Comparison of ENCODE assay signal across 8 cellular contexts in the genomic region with DNA sequence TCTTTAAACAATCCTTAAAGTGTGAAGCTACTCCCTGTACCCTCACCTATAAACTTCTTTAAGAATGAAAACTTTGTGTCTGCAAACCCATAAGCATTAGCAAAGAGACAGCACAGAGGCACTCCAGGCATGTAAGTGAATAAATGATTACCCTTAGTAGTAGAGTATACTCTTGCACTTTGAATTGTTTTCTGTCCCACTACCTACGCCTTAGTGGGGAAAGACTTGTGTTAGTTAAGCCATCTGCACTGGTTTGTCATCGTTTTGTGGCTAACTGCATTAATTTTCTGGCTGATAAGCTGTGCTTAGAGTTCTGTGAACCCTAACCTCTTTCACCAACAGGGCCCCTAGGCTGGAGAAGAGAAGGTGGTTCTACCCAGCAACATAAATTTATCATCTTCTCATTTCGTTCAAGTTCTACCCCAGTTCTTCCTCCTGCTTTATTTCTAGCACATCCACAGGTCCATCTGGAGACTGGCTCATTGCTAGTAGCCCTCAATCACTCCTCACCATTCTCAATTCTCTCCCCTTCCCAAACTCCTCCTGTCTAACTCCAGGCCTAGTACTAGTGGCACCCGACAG. TPM values are rescaled to one million over a fixed set of nuclear protein-coding genes. Genes with fewer than 3 reads are reported as not detected.
DNase-seq lines count a peak whose midpoint lies in the region; ATAC-seq and TF ChIP-seq lines count a peak whose summit lies in the region.

No MANE protein-coding gene starts in this region.

- H2AFZ ChIP-seq in Karpas-422 (ENCODE audit: low read length): peak overlapping the region; percentile 83

- no peak for ATAC-seq in naive thymus-derived CD8-positive, alpha-beta T cell
- ATAC-seq in HG02678 (IDR thresholded peaks at IDR 0.05; ENCODE audit: unreplicated experiment) (no peak), left lobe of liver (no peak), GM19328 (IDR thresholded peaks at IDR 0.05; ENCODE audit: unreplicated experiment) (no peak)

- peaks cover 28% of the 10 kb centered on the region for H3K79me2 ChIP-seq in Karpas-422 (ENCODE audit: low read length)

- no peaks in the 10 kb centered on the region for H4K20me1 ChIP-seq in Karpas-422 (ENCODE audit: insufficient read depth, low read depth, low read length)

- no peaks in the 10 kb centered on the region for H3K9me2 ChIP-seq in Karpas-422 (replicated peaks; ENCODE audit: insufficient read depth, low read length)

- peak overlapping the region; percentile 94 for H3K4me3 Mint-ChIP-seq in dendritic cell treated with granulocyte-macrophage colony-stimulating factor and Interleukin-4, amounts not matched to agents 40 ng/mL and 50 ng/mL, for 4 days
- peak overlapping the region; percentile 93 to 99 (median 97) for H3K4me3 Mint-ChIP-seq in naive thymus-derived CD8-positive, alpha-beta T cell

- H3K27ac Mint-ChIP-seq in dendritic cell treated with granulocyte-macrophage colony-stimulating factor and Interleukin-4, amounts not matched to agents 40 ng/mL and 50 ng/mL, for 4 days: peak overlapping the region; percentile 91
- peak overlapping the region; percentile 90 to 98 (median 95) for H3K27ac Mint-ChIP-seq in naive thymus-derived CD8-positive, alpha-beta T cell

- peak overlapping the region; percentile 88 for H3K9ac ChIP-seq in Karpas-422 (ENCODE audit: low read length)

- TF ChIP-seq CTCF in AG10803 (conservative IDR thresholded peaks at IDR 0.05; ENCODE audit: low read length): no peak

- POLR2A ChIA-PET in naive thymus-derived CD8-positive, alpha-beta T cell (lab: Charles Lee): interaction anchor here (0.7 to 1.9 kb wide), 3 partner anchors 24 to 78 kb away, joined by 3 to 4 read pairs (median 3); a partner anchor contains a TSS

- no peaks in the 10 kb centered on the region for H3K9me3 Mint-ChIP-seq in dendritic cell treated with granulocyte-macrophage colony-stimulating factor and Interleukin-4, amounts not matched to agents 40 ng/mL and 50 ng/mL, for 4 days
- H3K9me3 Mint-ChIP-seq in naive thymus-derived CD8-positive, alpha-beta T cell: no peaks in the 10 kb centered on the region

- peaks cover 27% of the 10 kb centered on the region for H3K4me1 Mint-ChIP-seq in dendritic cell treated with granulocyte-macrophage colony-stimulating factor and Interleukin-4, amounts not matched to agents 40 ng/mL and 50 ng/mL, for 4 days (ENCODE audit: low read depth)
- peaks cover 21 to 43% (median 34%) of the 10 kb centered on the region in 4 donors for H3K4me1 Mint-ChIP-seq in naive thymus-derived CD8-positive, alpha-beta T cell

- DNase-seq in AG10803 (ENCODE audit: low read depth) (no peak), Karpas-422 (peak; percentile 56), left lobe of liver (ENCODE audit: low spot score) (no peak)
- DNase-seq in naive thymus-derived CD8-positive, alpha-beta T cell: no peak
- no peak for DNase-seq in stimulated activated CD4-positive, alpha-beta T cell treated with anti-CD3 and anti-CD28 coated beads, Interleukin-4, amount 100 ng/mL, for 1 hour

- H3K4me2 ChIP-seq in Karpas-422 (ENCODE audit: low read depth, low read length, poor library complexity, severe bottlenecking): peak overlapping the region; percentile 84

- H3K9me3 ChIP-seq in Karpas-422 (ENCODE audit: low read length): no peaks in the 10 kb centered on the region

- intact Hi-C loops in dendritic cell treated with granulocyte-macrophage colony-stimulating factor and Interleukin-4, amounts not matched to agents 40 ng/mL and 50 ng/mL, for 4 days (cut with micrococcal nuclease): no loop called here

- peak overlapping the region; percentile 88 for H3K4me3 ChIP-seq in AG10803 (ENCODE audit: low read length)
- H3K4me3 ChIP-seq in Karpas-422 (ENCODE audit: low read length): peak overlapping the region; percentile 95

- H3K27ac ChIP-seq in Karpas-422 (ENCODE audit: low read length): no peak overlapping the region

- peaks cover 17% of the 10 kb centered on the region for H3K4me1 ChIP-seq in Karpas-422 (ENCODE audit: low read length)

- H3K36me3 ChIP-seq in Karpas-422 (ENCODE audit: insufficient read depth, low read length): peaks cover 11% of the 10 kb centered on the region; the same call in 1 of the 2 replicates

- H3K36me3 Mint-ChIP-seq in dendritic cell treated with granulocyte-macrophage colony-stimulating factor and Interleukin-4, amounts not matched to agents 40 ng/mL and 50 ng/mL, for 4 days (ENCODE audit: low read depth): peaks cover 41% of the 10 kb centered on the region
- H3K36me3 Mint-ChIP-seq in naive thymus-derived CD8-positive, alpha-beta T cell: peaks cover 0 to 27% (median 11%) of the 10 kb centered on the region in 3 donors

- H3K27me3 Mint-ChIP-seq in dendritic cell treated with granulocyte-macrophage colony-stimulating factor and Interleukin-4, amounts not matched to agents 40 ng/mL and 50 ng/mL, for 4 days: no peaks in the 10 kb centered on the region
- no peaks in the 10 kb centered on the region for H3K27me3 Mint-ChIP-seq in naive thymus-derived CD8-positive, alpha-beta T cell

- H3K27me3 ChIP-seq in Karpas-422 (ENCODE audit: low read length): no peaks in the 10 kb centered on the region

RNA-seq across cellular contexts. Expression of a gene that starts 0.7 kb away (rescaled TPM):
- 6.3 and 23.5 TPM in 2 replicates for total RNA-seq in Karpas-422 (2014; rRNA removed; shearing (Covaris generic); ENCODE audit: low replicate concordance)
- 1 to 10 TPM; 7.4 to 9.1 TPM for total RNA-seq in naive thymus-derived CD8-positive, alpha-beta T cell
- 10 to 100 TPM; 20.9 to 21.3 (median 21.3) TPM for polyA plus RNA-seq in naive thymus-derived CD8-positive, alpha-beta T cell
- total RNA-seq in left lobe of liver: 12.0 TPM

RNA-seq across cellular contexts. Expression of a gene that starts 21.6 kb away (rescaled TPM):
- 5.6 and 6.4 TPM in 2 replicates for total RNA-seq in Karpas-422 (2014; rRNA removed; shearing (Covaris generic); ENCODE audit: low replicate concordance)
- 1 to 10 TPM; 4.5 to 4.9 TPM for total RNA-seq in naive thymus-derived CD8-positive, alpha-beta T cell
- polyA plus RNA-seq in naive thymus-derived CD8-positive, alpha-beta T cell: 1 to 10 TPM in 2 of 3 donors, under 1 TPM in 1; 0.63 to 2.2 (median 1.3) TPM
- 3.4 TPM for total RNA-seq in left lobe of liver
